In the genomic region with DNA sequence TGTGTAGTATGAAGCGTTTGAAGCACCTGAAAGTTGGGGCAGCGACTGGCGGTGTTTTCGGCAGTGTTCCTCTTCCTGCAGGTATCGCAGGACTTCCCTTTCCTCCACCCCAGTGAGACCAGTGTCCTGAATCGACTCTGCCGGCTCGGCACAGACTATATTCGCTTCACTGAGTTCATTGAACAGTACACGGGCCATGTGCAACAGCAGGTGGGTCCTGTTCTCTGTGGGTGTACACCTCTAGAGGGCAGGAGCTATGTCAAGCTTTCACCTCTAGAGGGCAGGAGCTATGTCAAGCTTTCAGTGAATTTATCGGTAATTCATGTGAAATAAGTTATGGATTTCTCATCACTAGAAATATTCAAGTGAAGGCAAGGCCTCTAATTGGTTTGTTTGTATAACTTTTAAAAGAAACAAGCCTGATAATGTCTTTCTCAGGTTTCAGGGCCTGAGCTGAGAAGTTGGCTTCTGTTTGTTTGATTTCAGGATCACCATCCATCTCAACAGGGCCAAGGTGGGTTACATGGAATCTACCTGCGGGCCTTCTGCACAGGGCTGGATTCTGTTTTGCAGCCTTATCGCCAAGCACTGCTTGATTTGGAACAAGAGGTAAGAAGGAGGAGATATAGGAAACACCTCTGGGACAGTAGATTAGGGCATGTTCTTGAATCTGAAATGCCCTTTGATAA, we compare ENCODE assay signal across 9 cellular contexts. TPM values are rescaled to one million over a fixed set of nuclear protein-coding genes. Genes with fewer than 3 reads are reported as not detected.
DNase-seq lines count a peak whose midpoint lies in the region; ATAC-seq and TF ChIP-seq lines count a peak whose summit lies in the region.
"Had no signal": no experiment of that assay in that cellular context is flagged by ENCODE, and none has a peak within 500 bp of the region (broad histone marks: within the 10 kb centered on the region; RNA-seq: fewer than 3 reads in every experiment).

No MANE protein-coding gene starts in this region.

- H2AFZ ChIP-seq in parathyroid adenoma: no peak overlapping the region

- H3K9me3 ChIP-seq in parathyroid adenoma (ENCODE audit: control insufficient read depth, low read length): no peaks in the 10 kb centered on the region

- DNase-seq in NCI-H1092 treated with DMSO at 0.1 percent for 48 hours (lab: John Stamatoyannopoulos, UW): peak; percentile 0
- no peak for DNase-seq in NCI-H1092 (lab: John Stamatoyannopoulos, UW)
- DNase-seq in HT1080 (ENCODE audit: low read depth): peak; percentile 13
- peak; percentile 50 for DNase-seq in activated CD4-positive, alpha-beta T cell treated with anti-CD3 and anti-CD28 coated beads for 48 hours
- DNase-seq in erythroblast (lab: John Stamatoyannopoulos, UW): peak; percentile 40 to 59

- no peaks in the 10 kb centered on the region for H3K36me3 ChIP-seq in parathyroid adenoma (ENCODE audit: control insufficient read depth, insufficient read depth, low read length)

- TF ChIP-seq CTCF in parathyroid adenoma (IDR thresholded peaks at IDR 0.05): peak; percentile 31

- no peak overlapping the region for H3K4me3 ChIP-seq in parathyroid adenoma (ENCODE audit: low read depth, low read length)
- H3K4me3 ChIP-seq: BLaER1 treated with 17β-estradiol and CSF1 and Interleukin-3, amounts not matched to agents 10 nM and 100 nM had no signal

- no peaks in the 10 kb centered on the region for H3K27me3 ChIP-seq in parathyroid adenoma (ENCODE audit: control insufficient read depth, insufficient read depth, low read length)
- H3K27me3 ChIP-seq: BLaER1 treated with 17β-estradiol and CSF1 and Interleukin-3, amounts not matched to agents 10 nM and 100 nM had no signal

- peaks cover 5% of the 10 kb centered on the region for H3K4me1 ChIP-seq in parathyroid adenoma

- H3K27ac ChIP-seq in parathyroid adenoma: no peak overlapping the region
- H3K27ac ChIP-seq: BLaER1 treated with 17β-estradiol and CSF1 and Interleukin-3, amounts not matched to agents 10 nM and 100 nM had no signal

- no peak overlapping the region for H3K4me2 ChIP-seq in parathyroid adenoma (ENCODE audit: low read length)

- TF ChIP-seq POLR2A in erythroblast (IDR thresholded peaks at IDR 0.05; ENCODE audit: low read length): no peak

- H3K9ac ChIP-seq in parathyroid adenoma: no peak overlapping the region
- H3K9ac ChIP-seq: BLaER1 treated with 17β-estradiol and CSF1 and Interleukin-3, amounts not matched to agents 10 nM and 100 nM had no signal

- H3K79me2 ChIP-seq in parathyroid adenoma: no peaks in the 10 kb centered on the region

- ATAC-seq in HG02642 (IDR thresholded peaks at IDR 0.05; ENCODE audit: poor library complexity, unreplicated experiment): no peak
- ATAC-seq in GM19035 (IDR thresholded peaks at IDR 0.05; ENCODE audit: unreplicated experiment): no peak

RNA-seq across cellular contexts. Expression of gene TUBGCP4, which starts 5.3 kb away (rescaled TPM):
- total RNA-seq in HT1080 (2014; rRNA removed; shearing (Covaris generic)): 19.3 and 23.4 TPM in 2 replicates
- 17.9 and 24.9 TPM in 2 replicates for polyA plus RNA-seq in HT1080 (2015; cell fraction: cytosol; rRNA removed)
- 35.1 and 37.8 TPM in 2 replicates for polyA plus RNA-seq in HT1080 (2015; cell fraction: nucleus; rRNA removed)

RNA-seq across cellular contexts. Expression of gene ZSCAN29, which starts 5.3 kb away (rescaled TPM):
- 17.9 and 23.0 TPM in 2 replicates for total RNA-seq in HT1080 (2014; rRNA removed; shearing (Covaris generic))
- 6.2 and 10.4 TPM in 2 replicates for polyA plus RNA-seq in HT1080 (2015; cell fraction: cytosol; rRNA removed)
- 15.0 and 17.4 TPM in 2 replicates for polyA plus RNA-seq in HT1080 (2015; cell fraction: nucleus; rRNA removed)

RNA-seq across cellular contexts. Expression of gene LCMT2, which starts 45.8 kb away (rescaled TPM):
- 10.5 and 11.6 TPM in 2 replicates for total RNA-seq in HT1080 (2014; rRNA removed; shearing (Covaris generic))
- 10.1 and 11.5 TPM in 2 replicates for polyA plus RNA-seq in HT1080 (2015; cell fraction: cytosol; rRNA removed)
- 12.4 and 17.0 TPM in 2 replicates for polyA plus RNA-seq in HT1080 (2015; cell fraction: nucleus; rRNA removed)
